Comparison of ENCODE assay signal across 8 cellular contexts in the genomic region with DNA sequence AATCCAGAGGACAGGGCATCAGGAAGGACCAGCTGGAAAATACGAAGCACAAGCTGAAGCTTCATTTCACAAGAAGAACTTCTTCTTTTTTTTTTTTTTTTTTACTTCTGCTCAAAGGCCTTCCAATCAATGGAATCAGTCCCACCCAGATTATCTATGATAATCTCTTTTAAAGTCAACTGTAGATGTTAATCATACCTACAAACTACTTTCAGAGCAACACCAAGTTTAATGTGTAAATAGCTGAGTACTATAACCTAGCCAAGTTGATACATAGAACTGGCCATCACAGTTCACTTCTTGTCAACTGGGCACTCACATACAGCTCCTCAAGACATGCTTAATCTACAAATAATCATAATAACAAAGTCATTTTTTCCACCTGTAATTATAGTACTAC.
"Had no signal": no experiment of that assay in that cellular context is flagged by ENCODE, and none has a peak within 500 bp of the region (broad histone marks: within the 10 kb centered on the region; RNA-seq: fewer than 3 reads in every experiment).

No MANE protein-coding gene starts in this region.

- FAIRE-seq: G401.6, GM12878, GM12891, GM12892, GM18507, GM19239 had no signal

- ATAC-seq: GM12878 had no signal

- H3K4me3 ChIP-seq: GM12878 had no signal

- DNase-seq: GDM1, GF-D8 had no signal
